Comparison of ENCODE assay signal across 17 cellular contexts in the genomic region with DNA sequence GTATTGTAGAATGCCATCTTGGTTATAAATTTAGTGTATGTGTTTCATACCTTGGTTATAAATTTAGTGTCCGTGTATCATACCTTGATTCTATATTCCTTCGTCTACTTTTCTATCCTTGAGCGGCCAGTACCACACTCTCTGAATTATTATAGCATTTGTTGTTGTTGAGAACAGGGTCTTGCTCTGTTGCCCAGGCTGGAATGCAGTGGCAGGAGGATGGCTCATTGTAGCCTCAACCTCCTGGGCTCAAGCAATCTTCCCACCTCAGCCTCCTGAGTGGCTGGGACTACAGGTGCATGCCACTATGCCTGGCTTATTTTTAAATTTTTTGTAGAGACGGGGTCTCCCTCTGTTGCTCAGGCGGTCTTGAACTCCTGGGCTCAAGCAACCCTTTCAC. TPM values are rescaled to one million over a fixed set of nuclear protein-coding genes. Genes with fewer than 3 reads are reported as not detected.
DNase-seq lines count a peak whose midpoint lies in the region; ATAC-seq, FAIRE-seq and TF ChIP-seq lines count a peak whose summit lies in the region.
"Had no signal": no experiment of that assay in that cellular context is flagged by ENCODE, and none has a peak within 500 bp of the region (broad histone marks: within the 10 kb centered on the region; RNA-seq: fewer than 3 reads in every experiment).

No MANE protein-coding gene starts in this region.

- no peaks in the 10 kb centered on the region for H3K79me1 ChIP-seq in trophoblast cell (ENCODE audit: low read length)

- H3K4me3 Mint-ChIP-seq in T-helper 17 cell: no peak overlapping the region
- H3K4me3 Mint-ChIP-seq: CD14-positive monocyte; CD8-positive, alpha-beta T cell; H9 had no signal

- TF ChIP-seq POLR2A in HepG2 (IDR thresholded peaks at IDR 0.05; ENCODE audit: insufficient read depth in 1 of 2, low read depth in 2 of 2, low read length in 2 of 2): no peak
- TF ChIP-seq POLR2A in right lobe of liver (IDR thresholded peaks at IDR 0.05): no peak

- TF ChIP-seq EP300 in HepG2 (IDR thresholded peaks at IDR 0.05; ENCODE audit: low read depth in 2 of 2, low read length in 2 of 2) (no peak), HepG2 (CRISPR knock-in tag; IDR thresholded peaks at IDR 0.05; ENCODE audit: borderline replicate concordance) (no peak)

- CTCF ChIA-PET in HepG2 (lab: Yijun Ruan, JAX; ENCODE audit: low intra/inter-chr PET ratio, low total read pairs): no interaction called here

- no peak for FAIRE-seq in HepG2 (lab: Jason Lieb, UNC)
- FAIRE-seq: GM19239, H1 had no signal

- no peaks in the 10 kb centered on the region for H3K36me3 Mint-ChIP-seq in T-helper 17 cell (ENCODE audit: low read depth)
- H3K36me3 Mint-ChIP-seq: CD14-positive monocyte had no signal

- peak overlapping the region; percentile 41 for H3K27ac Mint-ChIP-seq in T-helper 17 cell

- no peak for ATAC-seq in HepG2
- no peak for ATAC-seq in right lobe of liver
- no peak for ATAC-seq in T-helper 17 cell
- ATAC-seq: CD8-positive, alpha-beta T cell had no signal

- H2BK5ac ChIP-seq in trophoblast cell (ENCODE audit: low read depth, low read length, poor library complexity): no peak overlapping the region

- H2BK12ac ChIP-seq in trophoblast cell (ENCODE audit: low read length): no peak overlapping the region

- no peak overlapping the region for H2AK5ac ChIP-seq in trophoblast cell (ENCODE audit: low read length)

- no TSS peak for BruUV-seq in HepG2 (replicated peaks; lab: Mats Ljungman, UMichigan)

- in situ Hi-C loops in HepG2 (cut with HindIII; ENCODE audit: extremely low pct_ligation_motif_present, low pct_unique_long_range_greater_than_20kb): no loop called here

- peak overlapping the region; percentile 84 for H3K4ac ChIP-seq in trophoblast cell (ENCODE audit: low read depth, low read length)

- H3K27ac ChIP-seq in HepG2 (ENCODE audit: extremely low read length, insufficient read depth, low read length): no peak overlapping the region
- H3K27ac ChIP-seq in right lobe of liver: no peak overlapping the region
- no peak overlapping the region for H3K27ac ChIP-seq in trophoblast cell (ENCODE audit: low read depth, low read length)
- H3K27ac ChIP-seq: BLaER1 had no signal

- no peak overlapping the region for H2AFZ ChIP-seq in HepG2 (ENCODE audit: low read length)
- no peak overlapping the region for H2AFZ ChIP-seq in trophoblast cell (ENCODE audit: insufficient read depth, low read length, poor library complexity)

- no peak for DNase-seq in HepG2 (ENCODE audit: low spot score)
- DNase-seq in right lobe of liver: no peak
- no peak for DNase-seq in T-helper 17 cell
- DNase-seq in trophoblast cell: no peak
- no peak for DNase-seq in ecto neural progenitor cell (ENCODE audit: low spot score)
- no peak for DNase-seq in effector CD8-positive, alpha-beta T cell (lab: John Stamatoyannopoulos, UW)
- no peak for DNase-seq in SIG-M5 (lab: John Stamatoyannopoulos, UW)
- DNase-seq: 8988T; Calu3; CD8-positive, alpha-beta T cell; DMS79 treated with DMSO at 0.1 percent for 48 hours; GF-D8; H9 had no signal

- 96% methylated on average over 5 of the region's 5 CpGs for WGBS in HepG2 (ENCODE audit: low lambda C conversion rate)
- WGBS in right lobe of liver (ENCODE audit: insufficient coverage, low coverage, low lambda C conversion rate, missing lambda C conversion rate): 97% methylated on average over 5 of the region's 5 CpGs
- no CpG with 5 or more reads among the region's 5 CpGs for WGBS in trophoblast cell (ENCODE audit: extremely low coverage, insufficient coverage, insufficient read length)

- H3K9me3 ChIP-seq in HepG2 (ENCODE audit: low read length) (no peaks in the 10 kb centered on the region), right lobe of liver (no peaks in the 10 kb centered on the region), T-helper 17 cell (ENCODE audit: control insufficient read depth, low read length, poor library complexity, severe bottlenecking) (no peaks in the 10 kb centered on the region), trophoblast cell (ENCODE audit: insufficient read depth, low read depth, low read length) (no peaks in the 10 kb centered on the region)
- H3K9me3 ChIP-seq: BLaER1 had no signal

- H3K27me3 Mint-ChIP-seq in T-helper 17 cell: no peaks in the 10 kb centered on the region

- H4K20me1 ChIP-seq in HepG2 (ENCODE audit: insufficient read depth, low read length): peaks cover 47% of the 10 kb centered on the region

- no peak overlapping the region for H4K91ac ChIP-seq in trophoblast cell (ENCODE audit: low read depth, low read length)

- H3K79me2 ChIP-seq in HepG2 (ENCODE audit: insufficient read depth, low read length) (peaks cover 92% of the 10 kb centered on the region), trophoblast cell (ENCODE audit: control insufficient read depth, insufficient read depth, low read length, poor library complexity) (peaks cover 8% of the 10 kb centered on the region)

- intact Hi-C loops in HepG2 (cut with micrococcal nuclease; ENCODE audit: unreplicated experiment): no loop called here
- intact Hi-C loops in right lobe of liver (cut with DNase I): no loop called here

- no peak overlapping the region for H3K14ac ChIP-seq in trophoblast cell (ENCODE audit: low read length)

- peaks cover 30% of the 10 kb centered on the region for H3K4me1 ChIP-seq in HepG2 (ENCODE audit: insufficient read depth, low read length)
- H3K4me1 ChIP-seq in right lobe of liver: peaks cover 0 to 13% (median 4%) of the 10 kb centered on the region in 4 donors
- H3K4me1 ChIP-seq in trophoblast cell (ENCODE audit: control insufficient read depth in 1 of 2, insufficient read depth in 2 of 2, low read length in 2 of 2): peaks cover 4% of the 10 kb centered on the region in 2 experiments

- no peak overlapping the region for H4K12ac ChIP-seq in trophoblast cell (ENCODE audit: low read depth, low read length)

- no peak overlapping the region for H4K8ac ChIP-seq in trophoblast cell (ENCODE audit: low read depth, low read length)

- POLR2A ChIA-PET in HepG2 (lab: Yijun Ruan, JAX): no interaction called here

- H3K4me2 ChIP-seq in HepG2 (ENCODE audit: low read depth, low read length) (no peak overlapping the region), trophoblast cell (ENCODE audit: low read length) (no peak overlapping the region)
- H3K4me2 ChIP-seq: BLaER1 had no signal

- TF ChIP-seq CTCF in HepG2 (CRISPR knock-in tag; IDR thresholded peaks at IDR 0.05) (no peak), right lobe of liver (IDR thresholded peaks at IDR 0.05) (no peak)

- no peak overlapping the region for H3K18ac ChIP-seq in trophoblast cell (ENCODE audit: low read length)

- H3K9ac ChIP-seq in HepG2 (ENCODE audit: insufficient read depth, low read depth, low read length) (no peak overlapping the region), trophoblast cell (ENCODE audit: low read length) (no peak overlapping the region)
- H3K9ac ChIP-seq: BLaER1 had no signal

- H3K23ac ChIP-seq in trophoblast cell (ENCODE audit: low read length): no peak overlapping the region

- H3K27me3 ChIP-seq in HepG2 (ENCODE audit: control insufficient read depth in 1 of 2, insufficient read depth in 2 of 2, low read length in 2 of 2) (no peaks in the 10 kb centered on the region), right lobe of liver (no peaks in the 10 kb centered on the region), trophoblast cell (ENCODE audit: insufficient read depth, low read length) (no peaks in the 10 kb centered on the region)
- H3K27me3 ChIP-seq: BLaER1 had no signal

- H3K36me3 ChIP-seq in HepG2 (replicated peaks in 1 of 2; ENCODE audit: control insufficient read depth in 1 of 2, insufficient read depth in 2 of 2, low read length in 2 of 2) (0 out of 5 replicates have a peak, but pooled peaks cover 0 to 1% of the 10 kb centered on the region in 2 experiments), right lobe of liver (no peaks in the 10 kb centered on the region), trophoblast cell (ENCODE audit: control insufficient read depth in 1 of 2, insufficient read depth in 2 of 2, low read length in 2 of 2) (peaks cover 0 to 4% of the 10 kb centered on the region in 2 experiments)

- peaks cover 58% of the 10 kb centered on the region for H3K4me1 Mint-ChIP-seq in T-helper 17 cell

- no peak for TF ChIP-seq RAD21 in HepG2 (CRISPR knock-in tag; IDR thresholded peaks at IDR 0.05)

- no peak overlapping the region for H2BK120ac ChIP-seq in trophoblast cell (ENCODE audit: insufficient read depth, low read length, poor library complexity)

- H3K4me3 ChIP-seq in HepG2 (replicated peaks in 1 of 3; ENCODE audit: insufficient read depth in 1 of 3, low read depth in 2 of 3, low read length in 3 of 3): no peak overlapping the region
- no peak overlapping the region for H3K4me3 ChIP-seq in right lobe of liver
- no peak overlapping the region for H3K4me3 ChIP-seq in trophoblast cell (ENCODE audit: low read depth, low read length)
- H3K4me3 ChIP-seq: BLaER1 had no signal

RNA-seq across cellular contexts. Expression of a gene that starts 50.1 kb away (rescaled TPM):
- total RNA-seq in HepG2 (2016; rRNA removed; fragmentation: Illumina TruSeq; extraction: Trizol) (7.2 and 8.7 TPM in 2 replicates), right lobe of liver (10 to 100 TPM in 2 of 6 experiments, 1 to 10 TPM in 4; 8.5 to 12.3 (median 9.7) TPM), T-helper 17 cell (10 to 100 TPM; 34.8 to 39.8 TPM)
- total RNA-seq in HepG2 (2016; cell fraction: cytosol; rRNA removed; fragmentation: Illumina TruSeq; extraction: Trizol; ENCODE audit: low read depth): 10.0 and 11.2 TPM in 2 replicates
- total RNA-seq in HepG2 (2016; cell fraction: insoluble cytoplasmic fraction; rRNA removed; fragmentation: Illumina TruSeq; extraction: Trizol): 6.1 and 8.2 TPM in 2 replicates
- total RNA-seq in HepG2 (2016; cell fraction: membrane; rRNA removed; fragmentation: Illumina TruSeq; extraction: Trizol): 9.2 and 9.9 TPM in 2 replicates
- 12.3 and 15.0 TPM in 2 replicates for total RNA-seq in HepG2 (2016; cell fraction: nucleus; rRNA removed; fragmentation: Illumina TruSeq; extraction: Trizol)
- 5.7 and 6.0 TPM in 2 replicates for polyA plus RNA-seq in HepG2 (2011; rRNA removed)
- 3.9 and 4.1 TPM in 2 replicates for polyA plus RNA-seq in HepG2 (2011; cell fraction: cytosol; rRNA removed)
- polyA plus RNA-seq in HepG2 (2011; cell fraction: nucleus; rRNA removed): 19.7 and 23.8 TPM in 2 replicates
- polyA plus RNA-seq in HepG2 (2012): 10.7 and 11.2 TPM in 2 replicates
- polyA plus RNA-seq in HepG2 (2016; cell fraction: cytosol; fragmentation: Illumina TruSeq; extraction: Trizol; ENCODE audit: low read depth): 1.3 and 1.9 TPM in 2 replicates
- polyA plus RNA-seq in HepG2 (2016; cell fraction: insoluble cytoplasmic fraction; fragmentation: Illumina TruSeq; extraction: Trizol; ENCODE audit: low read depth): 6.5 and 8.6 TPM in 2 replicates
- 3.8 and 4.2 TPM in 2 replicates for polyA plus RNA-seq in HepG2 (2016; cell fraction: membrane; fragmentation: Illumina TruSeq; extraction: Trizol; ENCODE audit: low read depth)
- 32.1 and 35.7 TPM in 2 replicates for polyA plus RNA-seq in HepG2 (2016; cell fraction: nucleus; fragmentation: Illumina TruSeq; extraction: Trizol; ENCODE audit: insufficient read depth, low read depth)
- 12.2 and 18.8 TPM in 2 replicates for polyA minus RNA-seq in HepG2 (2011; rRNA and poly(A)+ RNA removed; ENCODE audit: low replicate concordance)
- 10.0 and 11.0 TPM in 2 replicates for polyA minus RNA-seq in HepG2 (2011; cell fraction: cytosol; rRNA and poly(A)+ RNA removed)
- 28.3 and 28.6 TPM in 2 replicates for polyA minus RNA-seq in HepG2 (2011; cell fraction: nucleus; rRNA and poly(A)+ RNA removed)
- 12.4 and 13.0 TPM in 2 replicates for polyA plus RNA-seq in trophoblast cell (2013)
